15 cellular contexts compared by ENCODE assay signal in genomic region chr11:2687223-2687530, GRCh38.
"Had no signal": no experiment of that assay in that cellular context is flagged by ENCODE, and none has a peak within 500 bp of the region (broad histone marks: within the 10 kb centered on the region; RNA-seq: fewer than 3 reads in every experiment).

No MANE protein-coding gene starts in this region.

- H3K36me3 ChIP-seq: ascending aorta, thoracic aorta had no signal

- H3K27ac ChIP-seq: ascending aorta, coronary artery, thoracic aorta had no signal

- H3K4me3 Mint-ChIP-seq: activated naive CD8-positive, alpha-beta T cell treated with anti-CD3 and anti-CD28 coated beads, Interleukin-2, amount 50 U/mL, for 24 hours; nephron progenitor cell had no signal

- H3K27me3 ChIP-seq: ascending aorta, stomach had no signal

- ATAC-seq: activated naive CD8-positive, alpha-beta T cell treated with anti-CD3 and anti-CD28 coated beads, Interleukin-2, amount 50 U/mL, for 24 hours had no signal

- DNase-seq: activated CD4-positive, alpha-beta T cell treated with anti-CD3 and anti-CD28 coated beads, Interleukin-2, amount 50 U/mL, for 48 hours; activated CD4-positive, CD25-positive, alpha-beta regulatory T cell treated with anti-CD3 and anti-CD28 coated beads, Interleukin-2, amount 50 U/mL, for 72 hours; activated gamma-delta T cell treated with Interleukin-2 at 50 U/mL for 16 hours; activated naive CD8-positive, alpha-beta T cell treated with anti-CD3 and anti-CD28 coated beads, Interleukin-2, amount 50 U/mL, for 24 hours; activated T-cell treated with anti-CD3 and anti-CD28 coated beads, Interleukin-2, amount 50 U/mL, for 48 hours; effector CD4-positive, alpha-beta T cell; foreskin fibroblast; glutamatergic neuron; stimulated activated CD4-positive, alpha-beta T cell treated with anti-CD3 and anti-CD28 coated beads, Interleukin-12 subunit alpha, Interleukin-12 subunit beta, amount 100 ng/mL, for 4 hours; stimulated activated CD4-positive, alpha-beta T cell treated with anti-CD3 and anti-CD28 coated beads, Interleukin-2, amount 100 ng/mL, for 24 hours; stomach had no signal

- H3K4me1 Mint-ChIP-seq: activated naive CD8-positive, alpha-beta T cell treated with anti-CD3 and anti-CD28 coated beads, Interleukin-2, amount 50 U/mL, for 24 hours had no signal

- H3K4me3 ChIP-seq: ascending aorta, coronary artery, stomach, thoracic aorta had no signal

- H3K9me3 ChIP-seq: ascending aorta, stomach, thoracic aorta had no signal

- H3K27me3 Mint-ChIP-seq: activated naive CD8-positive, alpha-beta T cell treated with anti-CD3 and anti-CD28 coated beads, Interleukin-2, amount 50 U/mL, for 24 hours had no signal

- H3K27ac Mint-ChIP-seq: activated naive CD8-positive, alpha-beta T cell treated with anti-CD3 and anti-CD28 coated beads, Interleukin-2, amount 50 U/mL, for 24 hours; nephron progenitor cell had no signal

- H3K9me3 Mint-ChIP-seq: activated naive CD8-positive, alpha-beta T cell treated with anti-CD3 and anti-CD28 coated beads, Interleukin-2, amount 50 U/mL, for 24 hours; nephron progenitor cell had no signal

- H3K4me1 ChIP-seq: ascending aorta had no signal
